In genomic region chr16:9114842-9115241, GRCh38 we compare ENCODE assay signal across 1 cellular context.
TF ChIP-seq lines count a peak whose summit lies in the region.

No MANE protein-coding gene starts in this region.

TF ChIP-seq in HCT116, 20 proteins besides CTCF, POLR2A, EP300 and RAD21:
- TF ChIP-seq ELF1 (IDR thresholded peaks at IDR 0.05; ENCODE audit: borderline replicate concordance, low read depth) (no peak), SIN3A (IDR thresholded peaks at IDR 0.05; ENCODE audit: low read depth) (no peak), ZNF274 (IDR thresholded peaks at IDR 0.05; ENCODE audit: low read depth, low read length) (no peak), TCF7L2 (IDR thresholded peaks at IDR 0.05; ENCODE audit: borderline replicate concordance, extremely low read depth, insufficient read depth, insufficient read length) (no peak), FOSL1 (IDR thresholded peaks at IDR 0.05; ENCODE audit: low read depth) (no peak), POLR2AphosphoS5 (IDR thresholded peaks at IDR 0.05; ENCODE audit: low read depth, low read length) (no peak), CEBPB (IDR thresholded peaks at IDR 0.05; ENCODE audit: low read depth) (no peak), EZH2phosphoT487 (IDR thresholded peaks at IDR 0.05; ENCODE audit: borderline replicate concordance) (no peak), ZBTB33 (IDR thresholded peaks at IDR 0.05; ENCODE audit: extremely low read depth, insufficient replicate concordance, low read length) (no peak), SRF (IDR thresholded peaks at IDR 0.05; ENCODE audit: low read depth) (no peak)
TF ChIP-seq in HCT116: peak in this region for 0.
